Comparison of ENCODE assay signal across 1 cellular context in the genomic region with DNA sequence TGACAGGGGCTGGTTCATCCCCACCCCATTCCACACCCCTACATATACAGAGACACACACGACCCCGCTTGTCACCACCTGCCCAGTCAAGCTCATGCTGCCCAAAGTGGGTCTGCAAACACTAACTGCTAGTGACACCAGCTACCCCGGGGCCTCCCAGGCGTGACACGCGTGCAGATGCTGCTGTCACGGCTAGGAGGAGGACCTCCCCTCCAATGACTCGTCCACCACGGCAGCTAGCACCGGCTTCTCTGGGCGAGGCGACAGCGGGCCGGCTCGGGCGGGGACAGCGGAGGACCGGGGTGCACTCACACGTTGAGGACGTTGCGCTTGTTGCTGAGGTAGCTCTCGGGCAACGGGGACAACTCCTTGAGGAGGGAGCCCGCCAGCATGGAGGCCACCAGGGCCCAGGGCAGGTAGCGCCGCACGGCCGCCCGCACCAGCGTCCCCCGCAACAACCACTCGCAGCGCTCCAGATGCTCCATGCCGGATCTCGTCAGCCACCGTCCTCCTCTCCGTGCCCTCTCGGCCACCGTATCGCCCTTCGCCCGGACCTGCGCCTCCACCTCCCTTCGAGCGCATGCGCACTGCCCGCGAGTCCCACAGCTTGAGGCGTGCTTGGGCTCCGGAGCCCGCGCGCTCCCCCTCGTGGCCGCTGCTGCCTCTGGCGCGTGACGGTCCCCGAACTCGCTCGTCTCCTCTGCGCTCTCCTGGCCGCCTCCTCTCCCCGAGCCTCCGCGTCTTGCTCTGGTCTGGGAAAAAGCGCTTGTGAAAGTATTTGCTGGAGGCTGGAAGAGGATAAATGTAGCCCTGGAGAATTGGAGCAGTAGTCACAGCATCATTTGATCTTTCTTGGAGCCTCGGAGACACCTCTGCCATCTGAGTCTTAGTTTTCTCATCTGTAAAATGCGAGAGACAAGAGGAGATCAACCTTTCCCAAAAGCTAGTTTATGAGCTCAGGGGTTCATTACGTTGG.
TF ChIP-seq lines count a peak whose summit lies in the region.

A gene with protein sequence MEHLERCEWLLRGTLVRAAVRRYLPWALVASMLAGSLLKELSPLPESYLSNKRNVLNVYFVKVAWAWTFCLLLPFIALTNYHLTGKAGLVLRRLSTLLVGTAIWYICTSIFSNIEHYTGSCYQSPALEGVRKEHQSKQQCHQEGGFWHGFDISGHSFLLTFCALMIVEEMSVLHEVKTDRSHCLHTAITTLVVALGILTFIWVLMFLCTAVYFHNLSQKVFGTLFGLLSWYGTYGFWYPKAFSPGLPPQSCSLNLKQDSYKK (minus strand): TSS at position 539 of the 976 bp plus-strand sequence. CDS start 54 bp downstream, at position 485.

TF ChIP-seq in K562, 482 proteins besides CTCF, POLR2A, EP300 and RAD21 (continued from another document and continues in another):
- TF ChIP-seq ZNF609 (CRISPR knock-in tag; IDR thresholded peaks at IDR 0.05; ENCODE audit: borderline replicate concordance) (0 out of 2 replicates have a peak, but pooled peaks have one; percentile 34), NCOA1 (IDR thresholded peaks at IDR 0.05; ENCODE audit: low read depth) (no peak), GATAD2A (IDR thresholded peaks at IDR 0.05) (no peak), THRAP3 (IDR thresholded peaks at IDR 0.05; ENCODE audit: borderline replicate concordance) (no peak), FOXA3 (CRISPR knock-in tag; conservative IDR thresholded peaks at IDR 0.05 in 1 of 2, IDR thresholded peaks at IDR 0.05 in 1 of 2) (peak in 1 of 2 experiments; percentile 62; a peak in 1 of 4 replicates), SREBF2 (CRISPR knock-in tag; IDR thresholded peaks at IDR 0.05) (no peak), ZNF174 (CRISPR knock-in tag; IDR thresholded peaks at IDR 0.05) (no peak), DEAF1 (CRISPR knock-in tag; IDR thresholded peaks at IDR 0.05) (peak; percentile 83), ZNF124 (CRISPR knock-in tag; IDR thresholded peaks at IDR 0.05) (no peak), ZFPM2 (CRISPR knock-in tag; IDR thresholded peaks at IDR 0.05) (no peak), AFF4 (CRISPR knock-in tag; IDR thresholded peaks at IDR 0.05) (no peak), NR3C1 (CRISPR knock-in tag; IDR thresholded peaks at IDR 0.05) (no peak), CREB3L1 (IDR thresholded peaks at IDR 0.05; ENCODE audit: borderline replicate concordance, low read depth) (peak; percentile 54), MXI1 (IDR thresholded peaks at IDR 0.05; ENCODE audit: low read depth, low read length) (no peak), ZNF79 (CRISPR knock-in tag; IDR thresholded peaks at IDR 0.05; ENCODE audit: low read depth) (no peak), FOXJ2 (tag; IDR thresholded peaks at IDR 0.05) (no peak), CBX3 (IDR thresholded peaks at IDR 0.05; ENCODE audit: borderline replicate concordance in 1 of 2, low read length in 2 of 2) (no peak), NFXL1 (CRISPR knock-in tag; IDR thresholded peaks at IDR 0.05) (no peak), ZKSCAN3 (CRISPR knock-in tag; IDR thresholded peaks at IDR 0.05) (no peak), ZNF75A (CRISPR knock-in tag; IDR thresholded peaks at IDR 0.05) (no peak), XRCC3 (IDR thresholded peaks at IDR 0.05) (no peak), NCOA4 (IDR thresholded peaks at IDR 0.05; ENCODE audit: partially characterized antibody) (no peak), ZNF589 (CRISPR knock-in tag; IDR thresholded peaks at IDR 0.05; ENCODE audit: low read depth) (no peak), SRSF9 (IDR thresholded peaks at IDR 0.05; ENCODE audit: borderline replicate concordance, low read depth, low read length) (no peak), ZNF253 (CRISPR knock-in tag; conservative IDR thresholded peaks at IDR 0.05) (no peak), CBX1 (IDR thresholded peaks at IDR 0.05; ENCODE audit: low read depth) (0 out of 2 replicates have a peak, but pooled peaks have one; percentile 16)
- TF ChIP-seq, protein P1, sequence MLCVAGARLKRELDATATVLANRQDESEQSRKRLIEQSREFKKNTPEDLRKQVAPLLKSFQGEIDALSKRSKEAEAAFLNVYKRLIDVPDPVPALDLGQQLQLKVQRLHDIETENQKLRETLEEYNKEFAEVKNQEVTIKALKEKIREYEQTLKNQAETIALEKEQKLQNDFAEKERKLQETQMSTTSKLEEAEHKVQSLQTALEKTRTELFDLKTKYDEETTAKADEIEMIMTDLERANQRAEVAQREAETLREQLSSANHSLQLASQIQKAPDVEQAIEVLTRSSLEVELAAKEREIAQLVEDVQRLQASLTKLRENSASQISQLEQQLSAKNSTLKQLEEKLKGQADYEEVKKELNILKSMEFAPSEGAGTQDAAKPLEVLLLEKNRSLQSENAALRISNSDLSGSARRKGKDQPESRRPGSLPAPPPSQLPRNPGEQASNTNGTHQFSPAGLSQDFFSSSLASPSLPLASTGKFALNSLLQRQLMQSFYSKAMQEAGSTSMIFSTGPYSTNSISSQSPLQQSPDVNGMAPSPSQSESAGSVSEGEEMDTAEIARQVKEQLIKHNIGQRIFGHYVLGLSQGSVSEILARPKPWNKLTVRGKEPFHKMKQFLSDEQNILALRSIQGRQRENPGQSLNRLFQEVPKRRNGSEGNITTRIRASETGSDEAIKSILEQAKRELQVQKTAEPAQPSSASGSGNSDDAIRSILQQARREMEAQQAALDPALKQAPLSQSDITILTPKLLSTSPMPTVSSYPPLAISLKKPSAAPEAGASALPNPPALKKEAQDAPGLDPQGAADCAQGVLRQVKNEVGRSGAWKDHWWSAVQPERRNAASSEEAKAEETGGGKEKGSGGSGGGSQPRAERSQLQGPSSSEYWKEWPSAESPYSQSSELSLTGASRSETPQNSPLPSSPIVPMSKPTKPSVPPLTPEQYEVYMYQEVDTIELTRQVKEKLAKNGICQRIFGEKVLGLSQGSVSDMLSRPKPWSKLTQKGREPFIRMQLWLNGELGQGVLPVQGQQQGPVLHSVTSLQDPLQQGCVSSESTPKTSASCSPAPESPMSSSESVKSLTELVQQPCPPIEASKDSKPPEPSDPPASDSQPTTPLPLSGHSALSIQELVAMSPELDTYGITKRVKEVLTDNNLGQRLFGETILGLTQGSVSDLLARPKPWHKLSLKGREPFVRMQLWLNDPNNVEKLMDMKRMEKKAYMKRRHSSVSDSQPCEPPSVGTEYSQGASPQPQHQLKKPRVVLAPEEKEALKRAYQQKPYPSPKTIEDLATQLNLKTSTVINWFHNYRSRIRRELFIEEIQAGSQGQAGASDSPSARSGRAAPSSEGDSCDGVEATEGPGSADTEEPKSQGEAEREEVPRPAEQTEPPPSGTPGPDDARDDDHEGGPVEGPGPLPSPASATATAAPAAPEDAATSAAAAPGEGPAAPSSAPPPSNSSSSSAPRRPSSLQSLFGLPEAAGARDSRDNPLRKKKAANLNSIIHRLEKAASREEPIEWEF (CRISPR knock-in tag; IDR thresholded peaks at IDR 0.05) = no peak
- TF ChIP-seq, protein P2, sequence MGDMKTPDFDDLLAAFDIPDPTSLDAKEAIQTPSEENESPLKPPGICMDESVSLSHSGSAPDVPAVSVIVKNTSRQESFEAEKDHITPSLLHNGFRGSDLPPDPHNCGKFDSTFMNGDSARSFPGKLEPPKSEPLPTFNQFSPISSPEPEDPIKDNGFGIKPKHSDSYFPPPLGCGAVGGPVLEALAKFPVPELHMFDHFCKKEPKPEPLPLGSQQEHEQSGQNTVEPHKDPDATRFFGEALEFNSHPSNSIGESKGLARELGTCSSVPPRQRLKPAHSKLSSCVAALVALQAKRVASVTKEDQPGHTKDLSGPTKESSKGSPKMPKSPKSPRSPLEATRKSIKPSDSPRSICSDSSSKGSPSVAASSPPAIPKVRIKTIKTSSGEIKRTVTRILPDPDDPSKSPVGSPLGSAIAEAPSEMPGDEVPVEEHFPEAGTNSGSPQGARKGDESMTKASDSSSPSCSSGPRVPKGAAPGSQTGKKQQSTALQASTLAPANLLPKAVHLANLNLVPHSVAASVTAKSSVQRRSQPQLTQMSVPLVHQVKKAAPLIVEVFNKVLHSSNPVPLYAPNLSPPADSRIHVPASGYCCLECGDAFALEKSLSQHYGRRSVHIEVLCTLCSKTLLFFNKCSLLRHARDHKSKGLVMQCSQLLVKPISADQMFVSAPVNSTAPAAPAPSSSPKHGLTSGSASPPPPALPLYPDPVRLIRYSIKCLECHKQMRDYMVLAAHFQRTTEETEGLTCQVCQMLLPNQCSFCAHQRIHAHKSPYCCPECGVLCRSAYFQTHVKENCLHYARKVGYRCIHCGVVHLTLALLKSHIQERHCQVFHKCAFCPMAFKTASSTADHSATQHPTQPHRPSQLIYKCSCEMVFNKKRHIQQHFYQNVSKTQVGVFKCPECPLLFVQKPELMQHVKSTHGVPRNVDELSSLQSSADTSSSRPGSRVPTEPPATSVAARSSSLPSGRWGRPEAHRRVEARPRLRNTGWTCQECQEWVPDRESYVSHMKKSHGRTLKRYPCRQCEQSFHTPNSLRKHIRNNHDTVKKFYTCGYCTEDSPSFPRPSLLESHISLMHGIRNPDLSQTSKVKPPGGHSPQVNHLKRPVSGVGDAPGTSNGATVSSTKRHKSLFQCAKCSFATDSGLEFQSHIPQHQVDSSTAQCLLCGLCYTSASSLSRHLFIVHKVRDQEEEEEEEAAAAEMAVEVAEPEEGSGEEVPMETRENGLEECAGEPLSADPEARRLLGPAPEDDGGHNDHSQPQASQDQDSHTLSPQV (IDR thresholded peaks at IDR 0.05) = no peak
